8 cellular contexts compared by ENCODE assay signal in genomic region chr1:230140221-230141001, GRCh38.
DNase-seq lines count a peak whose midpoint lies in the region; FAIRE-seq lines count a peak whose summit lies in the region.

No MANE protein-coding gene starts in this region.

- H3K9ac ChIP-seq in SK-N-MC (ENCODE audit: insufficient read length), result no peak overlapping the region

- DNase-seq in NCI-H146 (lab: John Stamatoyannopoulos, UW) (peak; percentile 37), NCI-H146 treated with DMSO at 0.1 percent for 48 hours (lab: John Stamatoyannopoulos, UW; ENCODE audit: unreplicated experiment) (no peak), SK-N-MC (ENCODE audit: low read depth, low spot score) (no peak), glomerular visceral epithelial cell (ENCODE audit: extremely low spot score) (peak; percentile 73), skeletal muscle cell (ENCODE audit: low read depth) (no peak), RCC 7860 (ENCODE audit: low spot score) (no peak), 8988T (no peak)
- DNase-seq in stimulated activated CD4-positive, alpha-beta T cell treated with anti-CD3 and anti-CD28 coated beads, Interleukin-4, amount 100 ng/mL, for 4 hours, result no peak

- H3K4me3 ChIP-seq in SK-N-MC (peak overlapping the region; percentile 40; the same call in 1 of the 2 replicates), skeletal muscle cell (ENCODE audit: low read depth, low read length) (peak overlapping the region; percentile 20)

- no peaks in the 10 kb centered on the region for H3K36me3 ChIP-seq in SK-N-MC (ENCODE audit: insufficient read depth, low read length)

- FAIRE-seq in RCC 7860 (lab: Jason Lieb, UNC), result no peak

- no peaks in the 10 kb centered on the region for H3K9me3 ChIP-seq in SK-N-MC (ENCODE audit: low read depth, low read length)

- no peak overlapping the region for H3K27ac ChIP-seq in SK-N-MC

Comparison
In these comparisons a context has a peak if more than half of its experiments do, and no peak if none do; other contexts are left out.
1. DNase-seq: peak in NCI-H146 (single experiment) and glomerular visceral epithelial cell (single experiment); none in NCI-H146 treated with DMSO at 0.1 percent for 48 hours (single experiment), SK-N-MC (single experiment), skeletal muscle cell (single experiment), RCC 7860 (single experiment), stimulated activated CD4-positive, alpha-beta T cell treated with anti-CD3 and anti-CD28 coated beads, Interleukin-4, amount 100 ng/mL, for 4 hours (0 of 2) and 8988T (single experiment).